ENCODE assay signal across 1 cellular context in genomic region chr14:75295491-75296338, GRCh38.
TF ChIP-seq lines count a peak whose summit lies in the region.

No MANE protein-coding gene starts in this region.

TF ChIP-seq in K562, 482 proteins besides CTCF, POLR2A, EP300 and RAD21 (continued from another document and continues in another):
- TF ChIP-seq PCBP2 (IDR thresholded peaks at IDR 0.05; ENCODE audit: low read depth, low read length, poor library complexity, severe bottlenecking) (no peak), SAP30 (IDR thresholded peaks at IDR 0.05; ENCODE audit: borderline replicate concordance, insufficient read depth, low read depth, low read length, poor library complexity, severe bottlenecking) (no peak), TAF7 (tag; IDR thresholded peaks at IDR 0.05) (no peak), SRSF1 (IDR thresholded peaks at IDR 0.05; ENCODE audit: low read depth, low read length) (no peak), SLC30A9 (CRISPR knock-in tag; IDR thresholded peaks at IDR 0.05) (no peak), ZNF609 (CRISPR knock-in tag; IDR thresholded peaks at IDR 0.05; ENCODE audit: borderline replicate concordance) (no peak), ZKSCAN8 (CRISPR knock-in tag; IDR thresholded peaks at IDR 0.05) (no peak), CGGBP1 (CRISPR knock-in tag; IDR thresholded peaks at IDR 0.05) (no peak), ZNF551 (CRISPR knock-in tag; IDR thresholded peaks at IDR 0.05) (no peak), NR2F6 (CRISPR knock-in tag; IDR thresholded peaks at IDR 0.05) (no peak), ZNF124 (CRISPR knock-in tag; IDR thresholded peaks at IDR 0.05) (no peak), SMC3 (conservative IDR thresholded peaks at IDR 0.05; ENCODE audit: insufficient read depth, low read depth, low read length) (peak; percentile 80), MED1 (CRISPR knock-in tag; IDR thresholded peaks at IDR 0.05; ENCODE audit: borderline replicate concordance) (no peak), ZNF707 (CRISPR knock-in tag; conservative IDR thresholded peaks at IDR 0.05) (no peak), PHF8 (IDR thresholded peaks at IDR 0.05; ENCODE audit: borderline replicate concordance, low read length) (no peak; the same call in 1 of the 2 replicates), CCNT2 (IDR thresholded peaks at IDR 0.05; ENCODE audit: borderline replicate concordance, extremely low read depth, insufficient read length, low read depth, low read length) (no peak), YY1 (IDR thresholded peaks at IDR 0.05; ENCODE audit: borderline replicate concordance in 1 of 3, control insufficient read depth in 1 of 3, extremely low read depth in 1 of 3, insufficient read depth in 3 of 3, insufficient read length in 1 of 3, insufficient replicate concordance in 2 of 3, low read depth in 1 of 3, low read length in 2 of 3) (no peak), ETV5 (CRISPR knock-in tag; IDR thresholded peaks at IDR 0.05; ENCODE audit: low read depth) (0 out of 2 replicates have a peak, but pooled peaks have one; percentile 36), HOXB6 (CRISPR knock-in tag; IDR thresholded peaks at IDR 0.05; ENCODE audit: borderline replicate concordance) (no peak), ZNF3 (CRISPR knock-in tag; IDR thresholded peaks at IDR 0.05) (no peak), ZNF239 (CRISPR knock-in tag; IDR thresholded peaks at IDR 0.05) (no peak), BHLHE40 (IDR thresholded peaks at IDR 0.05; ENCODE audit: low read length) (no peak; the same call in 1 of the 2 replicates), NR0B1 (IDR thresholded peaks at IDR 0.05; ENCODE audit: partially characterized antibody) (no peak), NONO (IDR thresholded peaks at IDR 0.05; ENCODE audit: low read depth in 2 of 2, low read length in 1 of 2) (no peak), TCF15 (CRISPR knock-in tag; IDR thresholded peaks at IDR 0.05) (no peak), HDAC8 (tag; IDR thresholded peaks at IDR 0.05) (no peak), ZNF121 (CRISPR knock-in tag; conservative IDR thresholded peaks at IDR 0.05) (no peak), MLLT1 (IDR thresholded peaks at IDR 0.05) (0 out of 4 replicates have a peak, but pooled peaks of 1 of the 2 experiments have one; percentile 34), TFAP4 (CRISPR knock-in tag; IDR thresholded peaks at IDR 0.05; ENCODE audit: borderline replicate concordance) (peak; percentile 54; the same call in 1 of the 2 replicates), DIDO1 (tag; IDR thresholded peaks at IDR 0.05; ENCODE audit: low read depth) (no peak), RBM25 (IDR thresholded peaks at IDR 0.05; ENCODE audit: low read depth, low read length, severe bottlenecking) (peak; percentile 19), TAF1 (IDR thresholded peaks at IDR 0.05; ENCODE audit: control insufficient read depth, extremely low read depth, insufficient read depth, low read length, severe bottlenecking) (peak; percentile 26), CLOCK (CRISPR knock-in tag; IDR thresholded peaks at IDR 0.05; ENCODE audit: borderline replicate concordance) (no peak), HIVEP1 (CRISPR knock-in tag; IDR thresholded peaks at IDR 0.05) (no peak), SP1 (CRISPR knock-in tag; IDR thresholded peaks at IDR 0.05) (no peak), FOXJ3 (CRISPR knock-in tag; IDR thresholded peaks at IDR 0.05) (no peak), ZNF395 (CRISPR knock-in tag; IDR thresholded peaks at IDR 0.05) (0 out of 2 replicates have a peak, but pooled peaks have one; percentile 40), SAFB2 (IDR thresholded peaks at IDR 0.05; ENCODE audit: borderline replicate concordance, low read depth, low read length, severe bottlenecking) (no peak), EGR1 (conservative IDR thresholded peaks at IDR 0.05) (no peak), STAG1 (CRISPR knock-in tag; IDR thresholded peaks at IDR 0.05; ENCODE audit: borderline replicate concordance) (peak; percentile 23; the same call in 1 of the 2 replicates), HDAC6 (IDR thresholded peaks at IDR 0.05; ENCODE audit: low read depth, low read length) (no peak), MAX (CRISPR knock-in tag; IDR thresholded peaks at IDR 0.05) (0 out of 2 replicates have a peak, but pooled peaks have one; percentile 24), MYBL2 (IDR thresholded peaks at IDR 0.05; ENCODE audit: low read depth) (no peak), MYBL2 (CRISPR knock-in tag; IDR thresholded peaks at IDR 0.05; ENCODE audit: borderline replicate concordance) (no peak), ZNF197 (CRISPR knock-in tag; IDR thresholded peaks at IDR 0.05; ENCODE audit: low read depth) (no peak), TCF3 (CRISPR knock-in tag; IDR thresholded peaks at IDR 0.05) (no peak), CBX1 (IDR thresholded peaks at IDR 0.05; ENCODE audit: low read depth) (no peak), XRCC3 (IDR thresholded peaks at IDR 0.05) (no peak), SMARCC2 (IDR thresholded peaks at IDR 0.05; ENCODE audit: low read depth) (no peak), CTCFL (IDR thresholded peaks at IDR 0.05; ENCODE audit: borderline replicate concordance, insufficient read depth, low read depth, low read length, poor library complexity, severe bottlenecking) (peak; percentile 25), ETS1 (conservative IDR thresholded peaks at IDR 0.05; ENCODE audit: control insufficient read depth, low read depth, low read length) (no peak)
